1 cellular context compared by ENCODE assay signal in the genomic region with DNA sequence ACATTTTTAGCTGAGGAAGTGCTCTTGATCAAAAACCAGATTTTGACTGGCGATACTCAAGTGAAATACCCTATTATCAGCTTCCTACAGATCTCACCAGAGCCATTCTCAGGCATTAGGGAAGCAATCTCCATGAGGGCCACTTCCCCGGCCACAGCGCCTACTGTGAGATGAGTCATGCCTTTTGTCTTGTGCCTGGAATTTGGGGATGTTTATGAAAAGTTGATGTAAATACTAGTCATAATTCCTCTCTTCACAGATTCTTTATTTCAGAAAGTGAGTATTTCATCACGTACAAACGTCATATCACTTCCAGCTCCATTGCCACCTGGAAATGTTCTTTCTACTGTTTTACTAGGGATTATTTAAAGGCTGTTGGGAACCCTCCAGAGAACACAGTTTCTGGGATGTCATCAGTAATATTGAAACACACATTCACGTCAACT.
TF ChIP-seq lines count a peak whose summit lies in the region.

No MANE protein-coding gene starts in this region.

TF ChIP-seq in SK-N-SH treated with all-trans-retinoic acid at 6 μM for 48 hours, 23 proteins besides CTCF, POLR2A, EP300 and RAD21 (continued from another document):
- TF ChIP-seq, protein P1, sequence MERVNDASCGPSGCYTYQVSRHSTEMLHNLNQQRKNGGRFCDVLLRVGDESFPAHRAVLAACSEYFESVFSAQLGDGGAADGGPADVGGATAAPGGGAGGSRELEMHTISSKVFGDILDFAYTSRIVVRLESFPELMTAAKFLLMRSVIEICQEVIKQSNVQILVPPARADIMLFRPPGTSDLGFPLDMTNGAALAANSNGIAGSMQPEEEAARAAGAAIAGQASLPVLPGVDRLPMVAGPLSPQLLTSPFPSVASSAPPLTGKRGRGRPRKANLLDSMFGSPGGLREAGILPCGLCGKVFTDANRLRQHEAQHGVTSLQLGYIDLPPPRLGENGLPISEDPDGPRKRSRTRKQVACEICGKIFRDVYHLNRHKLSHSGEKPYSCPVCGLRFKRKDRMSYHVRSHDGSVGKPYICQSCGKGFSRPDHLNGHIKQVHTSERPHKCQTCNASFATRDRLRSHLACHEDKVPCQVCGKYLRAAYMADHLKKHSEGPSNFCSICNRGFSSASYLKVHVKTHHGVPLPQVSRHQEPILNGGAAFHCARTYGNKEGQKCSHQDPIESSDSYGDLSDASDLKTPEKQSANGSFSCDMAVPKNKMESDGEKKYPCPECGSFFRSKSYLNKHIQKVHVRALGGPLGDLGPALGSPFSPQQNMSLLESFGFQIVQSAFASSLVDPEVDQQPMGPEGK (CRISPR knock-in tag; IDR thresholded peaks at IDR 0.05; ENCODE audit: borderline replicate concordance) = no peak
- TF ChIP-seq ZNF70 (CRISPR knock-in tag; IDR thresholded peaks at IDR 0.05) (no peak), OSR1 (CRISPR knock-in tag; IDR thresholded peaks at IDR 0.05) (no peak)
